In the genomic region with DNA sequence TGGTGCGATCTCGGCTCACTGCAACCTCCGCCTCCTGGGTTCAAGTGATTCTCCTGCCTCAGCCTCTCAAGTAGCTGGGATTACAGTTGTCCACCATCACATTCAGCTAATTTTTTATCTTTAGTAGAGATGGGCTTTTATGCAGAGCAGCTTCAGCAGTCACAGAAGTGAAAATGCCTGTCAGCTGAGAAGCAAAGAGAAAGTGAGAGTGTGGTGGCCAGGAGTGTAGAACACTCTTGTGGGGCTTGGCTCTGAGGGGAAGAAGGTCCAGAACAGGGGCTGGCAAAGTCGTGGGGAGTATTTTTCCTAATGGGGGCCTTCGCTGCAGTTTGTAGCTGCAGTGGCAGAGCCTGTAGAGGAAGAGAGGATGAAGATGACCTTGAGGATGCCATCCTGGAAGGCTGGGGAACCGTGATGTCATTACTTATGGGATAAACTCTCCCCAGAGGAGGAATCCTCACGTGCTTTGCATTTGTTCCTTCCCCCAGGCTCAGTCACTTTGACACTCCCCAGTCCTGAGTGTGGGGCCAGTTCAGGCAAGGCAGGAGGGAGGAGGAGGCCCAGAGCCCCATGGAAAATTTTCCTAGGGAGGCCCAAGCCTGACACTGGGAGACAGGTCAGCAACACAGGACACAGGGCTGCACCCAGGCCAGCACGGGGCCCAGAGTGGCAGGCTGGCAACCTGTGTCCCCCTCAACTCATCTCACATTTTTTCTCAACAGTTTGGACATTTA, we compare ENCODE assay signal across 5 cellular contexts. TPM values are rescaled to one million over a fixed set of nuclear protein-coding genes. Genes with fewer than 3 reads are reported as not detected.
"Had no signal": no experiment of that assay in that cellular context is flagged by ENCODE, and none has a peak within 500 bp of the region (broad histone marks: within the 10 kb centered on the region; RNA-seq: fewer than 3 reads in every experiment).

No MANE protein-coding gene starts in this region.

RNA-seq across cellular contexts. Expression of a gene that starts 20.2 kb away (rescaled TPM):
- total RNA-seq: activated CD8-positive, alpha-beta T cell treated with anti-CD3 and anti-CD28 coated beads for 36 hours; activated naive CD8-positive, alpha-beta T cell treated with anti-CD3 and anti-CD28 coated beads for 36 hours; activated T-cell treated with anti-CD3 and anti-CD28 coated beads, Interleukin-2, amount 50 U/mL, for 72 hours; activated T-helper 2 cell treated with anti-CD3 and anti-CD28 coated beads, Interferon-gamma antibody, Interleukin-2, Interleukin-4, amounts not matched to agents 10 μg/mL and 5 μg/mL and 100 μg/mL, durations not matched to agents 14 hours and 24 hours and 36 hours; SK-MEL-5 had no signal
